25 cellular contexts compared by ENCODE assay signal in genomic region chr13:80204642-80205041, GRCh38.
"Had no signal": no experiment of that assay in that cellular context is flagged by ENCODE, and none has a peak within 500 bp of the region (broad histone marks: within the 10 kb centered on the region; RNA-seq: fewer than 3 reads in every experiment).

No MANE protein-coding gene starts in this region.

- H3K27me3 ChIP-seq: brain microvascular endothelial cell, dorsolateral prefrontal cortex, esophagus muscularis mucosa had no signal

- H3K4me1 ChIP-seq: esophagus muscularis mucosa had no signal

- H3K27ac ChIP-seq: brain microvascular endothelial cell, coronary artery, dorsolateral prefrontal cortex, esophagus muscularis mucosa had no signal

- H3K9me3 ChIP-seq: esophagus muscularis mucosa had no signal

- H3K36me3 ChIP-seq: brain microvascular endothelial cell, esophagus muscularis mucosa had no signal

- H3K4me3 ChIP-seq: coronary artery, dorsolateral prefrontal cortex, esophagus muscularis mucosa had no signal

- DNase-seq: activated CD4-positive, alpha-beta memory T cell treated with anti-CD3 and anti-CD28 coated beads for 36 hours; activated CD4-positive, alpha-beta T cell treated with anti-CD3 and anti-CD28 coated beads for 36 hours; activated CD4-positive, alpha-beta T cell treated with anti-CD3 and anti-CD28 coated beads, Interleukin-2, amount 10 ng/mL, durations not matched to agents 24 days and 14 days; activated CD4-positive, CD25-positive, alpha-beta regulatory T cell; activated CD4-positive, CD25-positive, alpha-beta regulatory T cell treated with anti-CD3 and anti-CD28 coated beads, Interleukin-2, amount 50 U/mL, for 72 hours; activated effector memory CD4-positive, alpha-beta T cell treated with Interleukin-2 at 50 U/mL for 16 hours; activated gamma-delta T cell treated with Interleukin-2 at 50 U/mL for 16 hours; activated naive CD4-positive, alpha-beta T cell treated with anti-CD3 and anti-CD28 coated beads, Interleukin-2, amount 50 U/mL, for 16 hours; activated naive CD4-positive, alpha-beta T cell treated with Interleukin-2 at 50 U/mL for 16 hours; activated T-cell treated with anti-CD3 and anti-CD28 coated beads, Interleukin-2, amount 50 U/mL, for 4 hours; amniotic stem cell; anterior cingulate cortex; brain microvascular endothelial cell; dorsolateral prefrontal cortex; effector memory CD4-positive, alpha-beta T cell; endodermal cell; erythroblast; foreskin melanocyte; head of caudate nucleus; hippocampal formation; T-helper 2 cell had no signal

- FAIRE-seq: bronchial epithelial cell had no signal

- ATAC-seq: activated CD4-positive, alpha-beta T cell treated with anti-CD3 and anti-CD28 coated beads for 36 hours; activated T-cell treated with anti-CD3 and anti-CD28 coated beads, Interleukin-2, amount 50 U/mL, for 4 hours; activated T-helper 17 cell treated with anti-CD3 and anti-CD28 coated beads, Interleukin-2, amount 50 U/mL, for 72 hours had no signal
